ENCODE assay signal across 1 cellular context in genomic region chr4:75895744-75896314, GRCh38.
TF ChIP-seq lines count a peak whose summit lies in the region.

No MANE protein-coding gene starts in this region.

TF ChIP-seq in endothelial cell of umbilical vein, 7 proteins besides CTCF, POLR2A, EP300 and RAD21 (continued from another document):
- TF ChIP-seq MAX (IDR thresholded peaks at IDR 0.05; ENCODE audit: insufficient read depth, insufficient read length), result no peak
